ENCODE assay signal across 25 cellular contexts in genomic region chr9:123387686-123388085, GRCh38. TPM values are rescaled to one million over a fixed set of nuclear protein-coding genes. Genes with fewer than 3 reads are reported as not detected.
A peak's percentile ranks its signal among the peaks of the same experiment; 100 is the strongest.
DNase-seq lines count a peak whose midpoint lies in the region; ATAC-seq, FAIRE-seq and TF ChIP-seq lines count a peak whose summit lies in the region.
"Had no signal": no experiment of that assay in that cellular context is flagged by ENCODE, and none has a peak within 500 bp of the region (broad histone marks: within the 10 kb centered on the region; RNA-seq: fewer than 3 reads in every experiment).

No MANE protein-coding gene starts in this region.

- no peak overlapping the region for H3K27ac Mint-ChIP-seq in astrocyte (ENCODE audit: unreplicated experiment)
- H3K27ac Mint-ChIP-seq: CD4-positive, alpha-beta memory T cell; GM23338 had no signal

- H3K4me3 Mint-ChIP-seq in astrocyte (ENCODE audit: unreplicated experiment) = no peak overlapping the region
- H3K4me3 Mint-ChIP-seq: CD4-positive, alpha-beta memory T cell; GM23338 had no signal

- H3K4me3 ChIP-seq in BLaER1 (no peak overlapping the region), astrocyte (ENCODE audit: insufficient read depth, low read depth, low read length) (no peak overlapping the region)
- H3K4me3 ChIP-seq: GM23338, MG63, SJSA1 had no signal

- H3K36me3 Mint-ChIP-seq in astrocyte (ENCODE audit: low read depth, unreplicated experiment) = no peaks in the 10 kb centered on the region

- H3K36me3 ChIP-seq in BLaER1 = peaks cover 7% of the 10 kb centered on the region; the same call in 1 of the 2 replicates
- H3K36me3 ChIP-seq in astrocyte (ENCODE audit: insufficient read depth, low read length) = no peaks in the 10 kb centered on the region
- H3K36me3 ChIP-seq: BE2C, MG63, SJSA1 had no signal

- peaks cover 2% of the 10 kb centered on the region for H3K9me3 Mint-ChIP-seq in astrocyte (ENCODE audit: unreplicated experiment)
- H3K9me3 Mint-ChIP-seq: CD4-positive, alpha-beta memory T cell; GM23338 had no signal

- H3K4me1 Mint-ChIP-seq in astrocyte (ENCODE audit: low read depth, unreplicated experiment) = no peaks in the 10 kb centered on the region
- H3K4me1 Mint-ChIP-seq: CD4-positive, alpha-beta memory T cell had no signal

- H3K4me2 ChIP-seq in BLaER1 = no peak overlapping the region
- peak overlapping the region; percentile 17 for H3K4me2 ChIP-seq in astrocyte (ENCODE audit: low read length)
- H3K4me2 ChIP-seq: GM23338 had no signal

- H3K9me3 ChIP-seq in BLaER1 (no peaks in the 10 kb centered on the region), astrocyte (ENCODE audit: insufficient read depth, low read depth, low read length) (no peaks in the 10 kb centered on the region)
- H3K9me3 ChIP-seq: BE2C, MG63, SJSA1 had no signal

- H3K9ac ChIP-seq in BLaER1 (no peak overlapping the region; the same call in 1 of the 2 replicates), astrocyte (ENCODE audit: low read length) (no peak overlapping the region)

- peak; percentile 87 to 88 for DNase-seq in Kasumi-1 (lab: John Stamatoyannopoulos, UW)
- DNase-seq in NOMO-1 treated with dmso at 0.1 percent for 144 hours (lab: John Stamatoyannopoulos, UW; ENCODE audit: unreplicated experiment) = peak; percentile 53
- DNase-seq in astrocyte (ENCODE audit: low read depth) = no peak
- no peak for DNase-seq in NCI-H1092 treated with DMSO at 0.1 percent for 48 hours (lab: John Stamatoyannopoulos, UW)
- DNase-seq in NCI-H1105 (lab: John Stamatoyannopoulos, UW) = no peak
- DNase-seq: BE2C, DMS153, GDM1, HCEC 1CT, IMR-90, MG63, NCI-H1436, NCI-H2029, NCI-H2171 treated with DMSO at 0.1 percent for 48 hours, NCI-H446 treated with DMSO at 0.1 percent for 48 hours, PC-3, RPMI8226 had no signal

- no peak for ATAC-seq in HG03460 (IDR thresholded peaks at IDR 0.05; ENCODE audit: unreplicated experiment)
- ATAC-seq in GM21737 (IDR thresholded peaks at IDR 0.05; ENCODE audit: unreplicated experiment) = no peak
- ATAC-seq: GM23338, PC-3 had no signal

- no peak for TF ChIP-seq CTCF in astrocyte (IDR thresholded peaks at IDR 0.05; ENCODE audit: insufficient read depth, low read depth, low read length)

- FAIRE-seq in astrocyte (lab: Jason Lieb, UNC) = no peak
- FAIRE-seq: A204.1, HTR-8/SVneo had no signal

- H3K79me2 ChIP-seq in astrocyte (ENCODE audit: insufficient read depth, low read length) = no peaks in the 10 kb centered on the region

- H3K27me3 ChIP-seq in BLaER1 = no peaks in the 10 kb centered on the region
- H3K27me3 ChIP-seq in astrocyte (ENCODE audit: insufficient read depth, low read length) = peaks cover 10% of the 10 kb centered on the region
- H3K27me3 ChIP-seq: BE2C, MG63, SJSA1 had no signal

- 0 out of 2 replicates have a peak overlapping the region, but pooled peaks have one; percentile 20 for H3K27ac ChIP-seq in BLaER1
- H3K27ac ChIP-seq in astrocyte (ENCODE audit: low read depth, low read length) = no peak overlapping the region
- H3K27ac ChIP-seq: SJSA1 had no signal

- no peaks in the 10 kb centered on the region for H4K20me1 ChIP-seq in BLaER1
- H4K20me1 ChIP-seq in astrocyte (ENCODE audit: insufficient read depth, low read length) = no peaks in the 10 kb centered on the region

- H3K4me1 ChIP-seq in BLaER1 (peaks cover 24% of the 10 kb centered on the region), astrocyte (ENCODE audit: insufficient read depth, low read length) (no peaks in the 10 kb centered on the region)
- H3K4me1 ChIP-seq: BE2C, SJSA1 had no signal

- no peak overlapping the region for H2AFZ ChIP-seq in astrocyte (ENCODE audit: low read depth, low read length)
- H2AFZ ChIP-seq: GM23338 had no signal

- H3K27me3 Mint-ChIP-seq in astrocyte (ENCODE audit: low read depth, unreplicated experiment) = peaks cover 51% of the 10 kb centered on the region
- H3K27me3 Mint-ChIP-seq: CD4-positive, alpha-beta memory T cell had no signal

RNA-seq across cellular contexts. Expression of gene CRB2, which starts 31.7 kb away (rescaled TPM):
- 2.4 and 2.5 TPM in 2 replicates for total RNA-seq in astrocyte
- total RNA-seq: CD4-positive, alpha-beta memory T cell; IMR-90; PC-3; SJSA1 had no signal

Comparison
In these comparisons a context has a peak if more than half of its experiments do, and no peak if none do; other contexts are left out.
1. DNase-seq: peak in Kasumi-1 (2 of 2) and NOMO-1 treated with dmso at 0.1 percent for 144 hours (single experiment); none in astrocyte (single experiment), NCI-H1092 treated with DMSO at 0.1 percent for 48 hours (single experiment) and NCI-H1105 (single experiment).